18 cellular contexts compared by ENCODE assay signal in genomic region chr16:5605404-5605803, GRCh38.
DNase-seq lines count a peak whose midpoint lies in the region; FAIRE-seq and TF ChIP-seq lines count a peak whose summit lies in the region.
"Had no signal": no experiment of that assay in that cellular context is flagged by ENCODE, and none has a peak within 500 bp of the region (broad histone marks: within the 10 kb centered on the region; RNA-seq: fewer than 3 reads in every experiment).

No MANE protein-coding gene starts in this region.

- no peaks in the 10 kb centered on the region for H3K36me3 ChIP-seq in BLaER1 treated with 17β-estradiol and CSF1 and Interleukin-3, amounts not matched to agents 10 nM and 100 nM
- no peaks in the 10 kb centered on the region for H3K36me3 ChIP-seq in H1 (ENCODE audit: control insufficient read depth in 2 of 4, insufficient read depth in 4 of 4, low read length in 3 of 4)

- no peak overlapping the region for H4K91ac ChIP-seq in H1 (replicated peaks; ENCODE audit: insufficient read length, low read length)

- H3K14ac ChIP-seq in H1 (ENCODE audit: insufficient read length): no peak overlapping the region

- H3K79me2 ChIP-seq in H1 (ENCODE audit: control insufficient read depth in 1 of 2, insufficient read depth in 2 of 2, low read length in 2 of 2): no peaks in the 10 kb centered on the region

- TF ChIP-seq EP300 in H1 (IDR thresholded peaks at IDR 0.05; ENCODE audit: borderline replicate concordance in 1 of 2, low read depth in 2 of 2, low read length in 2 of 2): no peak

- DNase-seq in M059J (ENCODE audit: low read depth) (peak; percentile 24), H1 (ENCODE audit: low read depth in 1 of 2, low spot score in 2 of 2) (no peak), urothelium cell line (ENCODE audit: low spot score) (peak; percentile 48), NCI-H1105 treated with DMSO at 0.1 percent for 48 hours (lab: John Stamatoyannopoulos, UW) (no peak), GF-D8 (lab: John Stamatoyannopoulos, UW) (no peak), islet precursor cell (no peak)
- DNase-seq: AML-193; CD4-positive, alpha-beta memory T cell; GOT3; H9; IMR-90 had no signal

- no peak overlapping the region for H2BK15ac ChIP-seq in H1 (ENCODE audit: low read length)

- TF ChIP-seq CTCF in H1 (IDR thresholded peaks at IDR 0.05; ENCODE audit: control extremely low read depth in 1 of 3, insufficient read depth in 1 of 3, low read depth in 1 of 3, low read length in 3 of 3): no peak

- peak overlapping the region; percentile 21 to 75 (median 50); a peak in 19 of 22 replicates for H3K4me2 ChIP-seq in BLaER1 treated with 17β-estradiol and CSF1 and Interleukin-3, amounts not matched to agents 10 nM and 100 nM
- no peak overlapping the region for H3K4me2 ChIP-seq in H1 (ENCODE audit: insufficient read depth in 1 of 2, low read depth in 2 of 2, low read length in 2 of 2)
- H3K4me2 ChIP-seq: A549 had no signal

- no peak overlapping the region; the same call in 1 of the 2 replicates for H2BK5ac ChIP-seq in H1 (ENCODE audit: low read depth, low read length)

- H2AFZ ChIP-seq in H1 (ENCODE audit: low read length): no peak overlapping the region

- no peaks in the 10 kb centered on the region for H3K79me1 ChIP-seq in H1 (ENCODE audit: low read depth, low read length)

- no peak overlapping the region for H3K4ac ChIP-seq in H1 (replicated peaks; ENCODE audit: insufficient read length, low read depth, low read length)

- FAIRE-seq in H1 (lab: Jason Lieb, UNC) (no peak), urothelium cell line (lab: Jason Lieb, UNC) (peak; percentile 72)
- FAIRE-seq: A549, GM12878, HTR-8/SVneo had no signal

- TF ChIP-seq POLR2A in H1 (IDR thresholded peaks at IDR 0.05; ENCODE audit: control extremely low read depth in 1 of 2, low read depth in 2 of 2, low read length in 2 of 2): no peak

- no peak overlapping the region for H2BK20ac ChIP-seq in H1 (ENCODE audit: low read length)

- POLR2A ChIA-PET in H1 (lab: Charles Lee; ENCODE audit: partially characterized antibody): no interaction called here

- no peaks in the 10 kb centered on the region for H3K27me3 ChIP-seq in BLaER1 treated with 17β-estradiol and CSF1 and Interleukin-3, amounts not matched to agents 10 nM and 100 nM
- no peaks in the 10 kb centered on the region for H3K27me3 ChIP-seq in H1 (replicated peaks in 1 of 4; ENCODE audit: control insufficient read depth in 3 of 4, extremely low read depth in 1 of 4, insufficient read depth in 3 of 4, low read length in 3 of 4)

- no peak overlapping the region for H2AK5ac ChIP-seq in H1 (ENCODE audit: low read depth, low read length)

- no peak for TF ChIP-seq RAD21 in H1 (IDR thresholded peaks at IDR 0.05 in 1 of 2, conservative IDR thresholded peaks at IDR 0.05 in 1 of 2; ENCODE audit: low read depth in 2 of 2, low read length in 2 of 2)

- H3K27ac ChIP-seq in BLaER1 treated with 17β-estradiol and CSF1 and Interleukin-3, amounts not matched to agents 10 nM and 100 nM: peak overlapping the region in 1 of 11 experiments; percentile 27; a peak in 1 of 22 replicates
- H3K27ac ChIP-seq in H1 (ENCODE audit: low read depth, low read length): no peak overlapping the region
- H3K27ac ChIP-seq: 22Rv1, A549, HL-60 had no signal

- H3K23me2 ChIP-seq in H1 (ENCODE audit: low read depth, low read length): no peaks in the 10 kb centered on the region

- peaks cover 5 to 18% (median 10%) of the 10 kb centered on the region in 10 experiments; a peak in 17 of 20 replicates for H3K4me1 ChIP-seq in BLaER1 treated with 17β-estradiol and CSF1 and Interleukin-3, amounts not matched to agents 10 nM and 100 nM
- peaks cover 0 to 6% (median 2%) of the 10 kb centered on the region in 4 experiments; a peak in 3 of 7 replicates for H3K4me1 ChIP-seq in H1 (replicated peaks in 1 of 4; ENCODE audit: control insufficient read depth in 3 of 4, insufficient read depth in 4 of 4, low read length in 3 of 4)
- H3K4me1 ChIP-seq: A549 had no signal

- H3K9me3 ChIP-seq in BLaER1 treated with 17β-estradiol and CSF1 and Interleukin-3, amounts not matched to agents 10 nM and 100 nM (replicated peaks in 1 of 11): no peaks in the 10 kb centered on the region
- H3K9me3 ChIP-seq in H1 (ENCODE audit: insufficient read depth in 2 of 2, low read depth in 1 of 2, low read length in 1 of 2): no peaks in the 10 kb centered on the region
- H3K9me3 ChIP-seq: A549 had no signal

- no peak overlapping the region for H3K18ac ChIP-seq in H1 (ENCODE audit: extremely low read depth, low read length)

- CTCF ChIA-PET in H1 (lab: Charles Lee; ENCODE audit: partially characterized antibody): interaction anchor here (0.7 to 3.7 kb wide), 4 partner anchors 10 to 103 kb away, joined by 3 to 27 read pairs (median 4); no protein-coding TSS in a partner anchor

- H2BK12ac ChIP-seq in H1 (ENCODE audit: low read depth, low read length): peak overlapping the region; percentile 7; the same call in 1 of the 2 replicates

- no peak overlapping the region for H4K8ac ChIP-seq in H1 (ENCODE audit: extremely low read depth, insufficient read depth, low read length)

- no peak overlapping the region for H3K56ac ChIP-seq in H1 (replicated peaks; ENCODE audit: insufficient read length, low read depth, low read length)

- no peaks in the 10 kb centered on the region for H4K20me1 ChIP-seq in BLaER1 treated with 17β-estradiol and CSF1 and Interleukin-3, amounts not matched to agents 10 nM and 100 nM
- no peaks in the 10 kb centered on the region for H4K20me1 ChIP-seq in H1 (replicated peaks in 1 of 2; ENCODE audit: control insufficient read depth in 1 of 2, insufficient read depth in 2 of 2, low read length in 2 of 2)

- no peak overlapping the region for H3K4me3 ChIP-seq in BLaER1 treated with 17β-estradiol and CSF1 and Interleukin-3, amounts not matched to agents 10 nM and 100 nM
- H3K4me3 ChIP-seq in H1 (ENCODE audit: extremely low read depth in 1 of 4, insufficient read depth in 2 of 4, low read depth in 3 of 4, low read length in 4 of 4): no peak overlapping the region
- H3K4me3 ChIP-seq: A549, GM12878, K562 had no signal

- no peak overlapping the region for H3K9ac ChIP-seq in BLaER1 treated with 17β-estradiol and CSF1 and Interleukin-3, amounts not matched to agents 10 nM and 100 nM
- no peak overlapping the region for H3K9ac ChIP-seq in H1 (replicated peaks in 1 of 4; ENCODE audit: extremely low read depth in 1 of 4, low read depth in 3 of 4, low read length in 3 of 4)

- no peak overlapping the region for H2BK120ac ChIP-seq in H1 (replicated peaks; ENCODE audit: low read depth, low read length)

- H3K23ac ChIP-seq in H1 (ENCODE audit: insufficient read length): no peak overlapping the region

- H4K5ac ChIP-seq in H1 (ENCODE audit: insufficient read length, low read depth, low read length): no peak overlapping the region

TF ChIP-seq in H1, 55 proteins besides CTCF, POLR2A, EP300 and RAD21:
- TF ChIP-seq CREB1 (IDR thresholded peaks at IDR 0.05): no peak
- no peak for TF ChIP-seq YY1 (IDR thresholded peaks at IDR 0.05; ENCODE audit: low read depth, low read length)
- TF ChIP-seq GABPA (IDR thresholded peaks at IDR 0.05; ENCODE audit: borderline replicate concordance, insufficient read depth, low read length): no peak
- TF ChIP-seq CEBPB (IDR thresholded peaks at IDR 0.05; ENCODE audit: low read depth, low read length): no peak
- no peak for TF ChIP-seq BACH1 (IDR thresholded peaks at IDR 0.05; ENCODE audit: low read length)
- no peak for TF ChIP-seq RNF2 (IDR thresholded peaks at IDR 0.05; ENCODE audit: borderline replicate concordance, low read depth, low read length, missing control alignments, poor library complexity, severe bottlenecking)
- no peak for TF ChIP-seq JUND (IDR thresholded peaks at IDR 0.05; ENCODE audit: low read length)
- TF ChIP-seq SP4 (IDR thresholded peaks at IDR 0.05; ENCODE audit: low read length): no peak
- TF ChIP-seq TEAD4 (IDR thresholded peaks at IDR 0.05; ENCODE audit: low read depth, low read length): no peak
- TF ChIP-seq ATF3 (IDR thresholded peaks at IDR 0.05; ENCODE audit: insufficient read depth, low read depth, low read length): no peak
- TF ChIP-seq GTF2F1 (IDR thresholded peaks at IDR 0.05; ENCODE audit: borderline replicate concordance, low read depth, low read length): no peak
- TF ChIP-seq MAX (IDR thresholded peaks at IDR 0.05): no peak
- TF ChIP-seq POU5F1 (IDR thresholded peaks at IDR 0.05; ENCODE audit: low read depth, low read length): no peak
- no peak for TF ChIP-seq RXRA (IDR thresholded peaks at IDR 0.05; ENCODE audit: insufficient read depth, low read depth, low read length)
- no peak for TF ChIP-seq ASH2L (IDR thresholded peaks at IDR 0.05; ENCODE audit: low read length)
- no peak for TF ChIP-seq JUN (IDR thresholded peaks at IDR 0.05; ENCODE audit: low read depth, low read length)
- no peak for TF ChIP-seq NANOG (IDR thresholded peaks at IDR 0.05; ENCODE audit: insufficient read depth, low read depth, low read length, poor library complexity, severe bottlenecking)
- no peak for TF ChIP-seq ATF2 (IDR thresholded peaks at IDR 0.05; ENCODE audit: low read length)

Comparison
In these comparisons a context has a peak if more than half of its experiments do, and no peak if none do; other contexts are left out.
1. H3K4me2 ChIP-seq: peak in BLaER1 treated with 17β-estradiol and CSF1 and Interleukin-3, amounts not matched to agents 10 nM and 100 nM (11 of 11); none in H1 (0 of 2).
2. DNase-seq: peak in M059J (single experiment) and urothelium cell line (single experiment); none in H1 (0 of 2), NCI-H1105 treated with DMSO at 0.1 percent for 48 hours (single experiment), GF-D8 (single experiment) and islet precursor cell (single experiment).